ENCODE assay signal across 22 cellular contexts in genomic region chr15:85905626-85906025, GRCh38.
DNase-seq lines count a peak whose midpoint lies in the region; ATAC-seq and TF ChIP-seq lines count a peak whose summit lies in the region.
"Had no signal": no experiment of that assay in that cellular context is flagged by ENCODE, and none has a peak within 500 bp of the region (broad histone marks: within the 10 kb centered on the region; RNA-seq: fewer than 3 reads in every experiment).

No MANE protein-coding gene starts in this region.

- H3K36me3 Mint-ChIP-seq in WTC11 (no peaks in the 10 kb centered on the region), brain (no peaks in the 10 kb centered on the region)
- H3K36me3 Mint-ChIP-seq: CD14-positive monocyte; CD8-positive, alpha-beta memory T cell had no signal

- no peak overlapping the region for H3K27ac Mint-ChIP-seq in WTC11
- H3K27ac Mint-ChIP-seq in brain: peak overlapping the region; percentile 75 to 92 (median 90)
- H3K27ac Mint-ChIP-seq: CD14-positive monocyte; CD4-positive, alpha-beta T cell; HFFc6 had no signal

- no peak for TF ChIP-seq CTCF in WTC11 (IDR thresholded peaks at IDR 0.05)
- TF ChIP-seq CTCF in brain (conservative IDR thresholded peaks at IDR 0.05): no peak

- H3K4me3 Mint-ChIP-seq in WTC11 (no peak overlapping the region), brain (peak overlapping the region in 3 of 5 experiments; percentile 63 to 80 (median 78))
- H3K4me3 Mint-ChIP-seq: CD14-positive monocyte; CD4-positive, alpha-beta T cell; CD8-positive, alpha-beta memory T cell; HFFc6 had no signal

- CTCF ChIA-PET in WTC11 (lab: Charles Lee): no interaction called here

- ATAC-seq in WTC11 (peak; percentile 46), HG03442 (IDR thresholded peaks at IDR 0.05; ENCODE audit: unreplicated experiment) (no peak)
- ATAC-seq: GM12878 had no signal

- POLR2A ChIA-PET in WTC11 (lab: Charles Lee): no interaction called here

- DNase-seq in WTC11 (ENCODE audit: low spot score) (no peak), left kidney (ENCODE audit: low read depth, low spot score) (peak; percentile 31), retina (peak; percentile 74), NCI-H2107 (lab: John Stamatoyannopoulos, UW) (no peak), HK-2 (ENCODE audit: unreplicated experiment) (no peak), NAMALWA (ENCODE audit: low spot score) (no peak)
- DNase-seq: 8988T; ACHN; AML-193; BE2C; CD4-positive, alpha-beta T cell; CD8-positive, alpha-beta memory T cell; DMS 273 treated with DMSO at 0.1 percent for 48 hours; DMS79; EL; GDM1; GM23248; HFFc6 had no signal

- H3K9me3 Mint-ChIP-seq in WTC11: no peaks in the 10 kb centered on the region; the same call in 1 of the 2 replicates
- peaks cover 0 to 15% (median 0%) of the 10 kb centered on the region in 5 experiments for H3K9me3 Mint-ChIP-seq in brain
- H3K9me3 Mint-ChIP-seq: CD4-positive, alpha-beta T cell had no signal

- H3K27me3 Mint-ChIP-seq in WTC11 (ENCODE audit: low read depth) (peaks cover 17% of the 10 kb centered on the region), brain (peaks cover 8% of the 10 kb centered on the region)

- H3K4me1 Mint-ChIP-seq in WTC11 (peaks cover 39% of the 10 kb centered on the region), brain (peaks cover 42% of the 10 kb centered on the region)
- H3K4me1 Mint-ChIP-seq: CD14-positive monocyte had no signal

TF ChIP-seq in WTC11, 78 proteins besides CTCF, POLR2A, EP300 and RAD21:
- TF ChIP-seq IRF2 (CRISPR knock-in tag; IDR thresholded peaks at IDR 0.05; ENCODE audit: borderline replicate concordance, low read depth) (no peak), ZNF232 (CRISPR knock-in tag; IDR thresholded peaks at IDR 0.05) (no peak), ZNF121 (CRISPR knock-in tag; IDR thresholded peaks at IDR 0.05) (no peak)

Comparison
In these comparisons a context has a peak if more than half of its experiments do, and no peak if none do; other contexts are left out.
1. DNase-seq: peak in left kidney (single experiment) and retina (single experiment); none in WTC11 (single experiment), NCI-H2107 (single experiment), HK-2 (single experiment) and NAMALWA (single experiment).